Comparison of ENCODE assay signal across 12 cellular contexts in the genomic region with DNA sequence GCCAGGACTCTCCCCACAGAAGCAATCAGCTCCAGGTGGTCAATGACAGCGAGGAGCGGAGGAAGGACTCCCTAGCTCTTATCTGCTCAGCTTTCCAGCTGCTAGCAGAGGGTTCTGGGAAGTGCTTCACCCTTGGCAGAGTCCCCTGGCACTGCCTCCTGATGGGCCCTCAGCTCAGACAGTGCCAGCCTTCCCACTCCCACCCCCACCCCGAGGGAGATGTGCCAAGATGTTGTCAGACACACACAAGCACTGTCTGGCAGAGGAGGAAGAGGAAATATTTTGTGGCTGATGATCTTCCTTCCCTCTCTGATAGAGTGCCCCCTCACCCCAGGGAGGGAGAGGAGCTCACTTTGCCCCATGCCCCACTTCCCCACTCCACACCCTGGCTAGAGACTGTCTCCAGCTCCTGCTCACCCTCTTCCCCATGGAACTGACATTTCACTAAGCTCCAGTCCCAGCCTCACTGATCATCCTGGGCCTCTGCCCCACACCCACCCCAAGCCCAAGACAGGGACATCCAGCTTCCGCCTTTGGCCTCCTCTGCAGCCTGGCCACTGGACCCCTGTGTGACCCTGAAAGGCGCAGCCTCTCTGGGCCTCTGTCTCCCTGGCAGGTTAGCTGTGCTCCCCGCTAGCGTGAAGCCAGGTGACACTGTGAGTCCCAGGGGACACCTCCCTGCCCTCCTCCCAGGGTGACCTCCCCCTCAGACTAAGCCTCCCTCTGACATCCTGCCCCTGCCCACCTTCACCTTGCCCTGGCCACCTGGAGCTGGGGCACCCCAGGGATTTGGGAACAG. TPM values are rescaled to one million over a fixed set of nuclear protein-coding genes. Genes with fewer than 3 reads are reported as not detected.
DNase-seq lines count a peak whose midpoint lies in the region; ATAC-seq, FAIRE-seq and TF ChIP-seq lines count a peak whose summit lies in the region.
"Had no signal": no experiment of that assay in that cellular context is flagged by ENCODE, and none has a peak within 500 bp of the region (broad histone marks: within the 10 kb centered on the region; RNA-seq: fewer than 3 reads in every experiment).

No MANE protein-coding gene starts in this region.

- peaks cover 12% of the 10 kb centered on the region for H3K4me1 ChIP-seq in neural progenitor cell

- H3K4me2 ChIP-seq in neural progenitor cell = no peak overlapping the region

- H3K36me3 Mint-ChIP-seq in neural progenitor cell = no peaks in the 10 kb centered on the region
- H3K36me3 Mint-ChIP-seq in activated T-cell treated with anti-CD3 and anti-CD28 coated beads, Interleukin-2, amount 50 U/mL, for 72 hours (ENCODE audit: insufficient read depth in 2 of 2) = no peaks in the 10 kb centered on the region

- H3K9me3 ChIP-seq in neural progenitor cell (ENCODE audit: low read depth) = no peaks in the 10 kb centered on the region
- H3K9me3 ChIP-seq: BE2C had no signal

- no peak overlapping the region for H2AFZ ChIP-seq in neural progenitor cell (replicated peaks)

- H3K9ac ChIP-seq in neural progenitor cell = peak overlapping the region; percentile 20

- no peaks in the 10 kb centered on the region for H3F3A ChIP-seq in neural progenitor cell (ENCODE audit: low read depth)

- peaks cover 29% of the 10 kb centered on the region for H3K4me1 Mint-ChIP-seq in neural progenitor cell
- H3K4me1 Mint-ChIP-seq in activated T-cell treated with anti-CD3 and anti-CD28 coated beads, Interleukin-2, amount 50 U/mL, for 72 hours (ENCODE audit: low read depth) = no peaks in the 10 kb centered on the region
- H3K4me1 Mint-ChIP-seq: activated CD4-positive, alpha-beta T cell treated with anti-CD3 and anti-CD28 coated beads, Interleukin-2, amount 10 ng/mL, durations not matched to agents 24 days and 14 days had no signal

- no peaks in the 10 kb centered on the region for H4K20me1 ChIP-seq in neural progenitor cell (ENCODE audit: low read depth)

- H3K27me3 Mint-ChIP-seq in neural progenitor cell (ENCODE audit: insufficient read depth, low read depth) = peaks cover 22% of the 10 kb centered on the region
- no peaks in the 10 kb centered on the region for H3K27me3 Mint-ChIP-seq in activated T-cell treated with anti-CD3 and anti-CD28 coated beads, Interleukin-2, amount 50 U/mL, for 72 hours (ENCODE audit: low read depth)

- no peaks in the 10 kb centered on the region for H3K27me3 ChIP-seq in neural progenitor cell
- H3K27me3 ChIP-seq: BE2C had no signal

- H3K36me3 ChIP-seq in neural progenitor cell = no peaks in the 10 kb centered on the region
- H3K36me3 ChIP-seq: BE2C had no signal

- no peaks in the 10 kb centered on the region for H3K79me2 ChIP-seq in neural progenitor cell (ENCODE audit: low read depth)

- TF ChIP-seq CTCF in neural progenitor cell (IDR thresholded peaks at IDR 0.05) = no peak

- FAIRE-seq in frontal cortex (lab: Jason Lieb, UNC) = no peak
- FAIRE-seq: endometrium had no signal

- DNase-seq in AML-193 (lab: John Stamatoyannopoulos, UW) = peak; percentile 2 to 9
- peak; percentile 52 for DNase-seq in NCI-H226
- DNase-seq in frontal cortex (ENCODE audit: low spot score in 2 of 2) = peak; percentile 17 to 60
- DNase-seq in neural progenitor cell (ENCODE audit: low spot score) = no peak
- DNase-seq in NCI-H2227 (lab: John Stamatoyannopoulos, UW; ENCODE audit: unreplicated experiment) = no peak
- DNase-seq in activated T-cell treated with anti-CD3 and anti-CD28 coated beads, Interleukin-2, amount 50 U/mL, for 72 hours = no peak
- no peak for DNase-seq in HPDE6-E6E7 (ENCODE audit: extremely low spot score)
- DNase-seq: activated CD4-positive, alpha-beta T cell treated with anti-CD3 and anti-CD28 coated beads, Interleukin-2, amount 10 ng/mL, durations not matched to agents 24 days and 14 days; BE2C; NCI-H146 had no signal

- no peak for ATAC-seq in activated T-cell treated with anti-CD3 and anti-CD28 coated beads, Interleukin-2, amount 50 U/mL, for 72 hours (replicated peaks in 1 of 2)
- no peak for ATAC-seq in GM21786 (IDR thresholded peaks at IDR 0.05; ENCODE audit: unreplicated experiment)

- H3K27ac Mint-ChIP-seq in neural progenitor cell = no peak overlapping the region
- no peak overlapping the region for H3K27ac Mint-ChIP-seq in activated T-cell treated with anti-CD3 and anti-CD28 coated beads, Interleukin-2, amount 50 U/mL, for 72 hours
- H3K27ac Mint-ChIP-seq: activated CD4-positive, alpha-beta T cell treated with anti-CD3 and anti-CD28 coated beads, Interleukin-2, amount 10 ng/mL, durations not matched to agents 24 days and 14 days had no signal

- no peak overlapping the region for H3K27ac ChIP-seq in neural progenitor cell

- H3K4me3 ChIP-seq in neural progenitor cell = no peak overlapping the region

- H3K4me3 Mint-ChIP-seq in neural progenitor cell = no peak overlapping the region
- H3K4me3 Mint-ChIP-seq in activated T-cell treated with anti-CD3 and anti-CD28 coated beads, Interleukin-2, amount 50 U/mL, for 72 hours = no peak overlapping the region
- H3K4me3 Mint-ChIP-seq: activated CD4-positive, alpha-beta T cell treated with anti-CD3 and anti-CD28 coated beads, Interleukin-2, amount 10 ng/mL, durations not matched to agents 24 days and 14 days had no signal

- no peaks in the 10 kb centered on the region for H3K9me3 Mint-ChIP-seq in neural progenitor cell
- H3K9me3 Mint-ChIP-seq in activated T-cell treated with anti-CD3 and anti-CD28 coated beads, Interleukin-2, amount 50 U/mL, for 72 hours = no peaks in the 10 kb centered on the region
- H3K9me3 Mint-ChIP-seq: activated CD4-positive, alpha-beta T cell treated with anti-CD3 and anti-CD28 coated beads, Interleukin-2, amount 10 ng/mL, durations not matched to agents 24 days and 14 days had no signal

RNA-seq across cellular contexts. Expression of a gene that starts 44.5 kb away (rescaled TPM):
- total RNA-seq in frontal cortex = 5.7 TPM
- total RNA-seq in neural progenitor cell (ENCODE audit: low replicate concordance) = 0.07 and 0.12 TPM in 2 replicates
- not detected for total RNA-seq in activated T-cell treated with anti-CD3 and anti-CD28 coated beads, Interleukin-2, amount 50 U/mL, for 72 hours
- total RNA-seq: activated CD4-positive, alpha-beta T cell treated with anti-CD3 and anti-CD28 coated beads, Interleukin-2, amount 10 ng/mL, durations not matched to agents 24 days and 14 days had no signal

RNA-seq across cellular contexts. Expression of a gene that starts 45.2 kb away (rescaled TPM):
- not detected for total RNA-seq in frontal cortex
- total RNA-seq in neural progenitor cell (ENCODE audit: low replicate concordance) = not detected in 2 replicates
- total RNA-seq in activated T-cell treated with anti-CD3 and anti-CD28 coated beads, Interleukin-2, amount 50 U/mL, for 72 hours = under 1 TPM; 0.07 to 0.14 TPM

Comparison
In these comparisons a context has a peak if more than half of its experiments do, and no peak if none do; other contexts are left out.
1. DNase-seq: peak in AML-193 (2 of 2), NCI-H226 (single experiment) and frontal cortex (2 of 2); none in neural progenitor cell (single experiment), NCI-H2227 (single experiment), activated T-cell treated with anti-CD3 and anti-CD28 coated beads, Interleukin-2, amount 50 U/mL, for 72 hours (0 of 2) and HPDE6-E6E7 (single experiment).